26 cellular contexts compared by ENCODE assay signal in genomic region chr1:43292151-43292550, GRCh38. TPM values are rescaled to one million over a fixed set of nuclear protein-coding genes. Genes with fewer than 3 reads are reported as not detected.
"Had no signal": no experiment of that assay in that cellular context is flagged by ENCODE, and none has a peak within 500 bp of the region (broad histone marks: within the 10 kb centered on the region; RNA-seq: fewer than 3 reads in every experiment).

No MANE protein-coding gene starts in this region.

- H3K4me1 Mint-ChIP-seq: naive B cell had no signal

- H3K4me3 Mint-ChIP-seq: activated naive CD4-positive, alpha-beta T cell treated with anti-CD3 and anti-CD28 coated beads for 36 hours; activated naive CD8-positive, alpha-beta T cell treated with anti-CD3 and anti-CD28 coated beads, Interleukin-2, amount 10 ng/mL, durations not matched to agents 7 days and 5 days; naive B cell; T-helper 1 cell treated with Interleukin-12 subunit alpha and Interleukin-12 subunit beta and Interleukin-4 antibody, amounts not matched to agents 30 μg/mL and 1 μg/mL, for 36 hours had no signal

- H3K27ac ChIP-seq: lower lobe of right lung, parathyroid adenoma, sigmoid colon, tibial artery had no signal

- H3K36me3 Mint-ChIP-seq: activated naive CD8-positive, alpha-beta T cell treated with anti-CD3 and anti-CD28 coated beads, Interleukin-2, amount 10 ng/mL, durations not matched to agents 7 days and 5 days; naive B cell had no signal

- H3K9me3 Mint-ChIP-seq: activated naive CD4-positive, alpha-beta T cell treated with anti-CD3 and anti-CD28 coated beads for 36 hours; activated naive CD8-positive, alpha-beta T cell treated with anti-CD3 and anti-CD28 coated beads, Interleukin-2, amount 10 ng/mL, durations not matched to agents 7 days and 5 days; naive B cell; T-helper 1 cell treated with Interleukin-12 subunit alpha and Interleukin-12 subunit beta and Interleukin-4 antibody, amounts not matched to agents 30 μg/mL and 1 μg/mL, for 36 hours had no signal

- H3K27ac Mint-ChIP-seq: activated naive CD4-positive, alpha-beta T cell treated with anti-CD3 and anti-CD28 coated beads for 36 hours; activated naive CD8-positive, alpha-beta T cell treated with anti-CD3 and anti-CD28 coated beads, Interleukin-2, amount 10 ng/mL, durations not matched to agents 7 days and 5 days; T-helper 1 cell treated with Interleukin-12 subunit alpha and Interleukin-12 subunit beta and Interleukin-4 antibody, amounts not matched to agents 30 μg/mL and 1 μg/mL, for 36 hours had no signal

- ATAC-seq: lower lobe of right lung had no signal

- DNase-seq: activated CD4-positive, alpha-beta T cell treated with anti-CD3 and anti-CD28 coated beads for 4 hours; activated CD4-positive, alpha-beta T cell treated with anti-CD3 and anti-CD28 coated beads, Interleukin-2, amount 50 U/mL, for 48 hours; activated CD4-positive, CD25-positive, alpha-beta regulatory T cell; activated naive CD4-positive, alpha-beta T cell treated with anti-CD3 and anti-CD28 coated beads for 36 hours; activated naive CD8-positive, alpha-beta T cell treated with anti-CD3 and anti-CD28 coated beads, Interleukin-2, amount 10 ng/mL, durations not matched to agents 7 days and 5 days; activated T-cell treated with anti-CD3 and anti-CD28 coated beads, Interleukin-2, amount 50 U/mL, for 48 hours; amniotic stem cell; cerebellar nuclear complex; effector CD4-positive, alpha-beta T cell; foreskin fibroblast; lower lobe of right lung; naive B cell; nucleus accumbens; sigmoid colon; stimulated activated CD4-positive, alpha-beta T cell treated with anti-CD3 and anti-CD28 coated beads, Interleukin-4, amount 100 ng/mL, for 1 hour; stimulated activated naive CD4-positive, alpha-beta T cell; tibial artery had no signal

RNA-seq across cellular contexts. Expression of gene C1orf210, which starts 6.8 kb away (rescaled TPM):
- total RNA-seq: activated CD8-positive, alpha-beta memory T cell treated with anti-CD3 and anti-CD28 coated beads for 36 hours; activated naive CD4-positive, alpha-beta T cell treated with anti-CD3 and anti-CD28 coated beads for 36 hours; activated naive CD8-positive, alpha-beta T cell treated with anti-CD3 and anti-CD28 coated beads, Interleukin-2, amount 10 ng/mL, durations not matched to agents 7 days and 5 days; fibroblast of lung; mesenteric fat pad had no signal

RNA-seq across cellular contexts. Expression of gene TIE1, which starts 8.6 kb away (rescaled TPM):
- total RNA-seq: activated naive CD4-positive, alpha-beta T cell treated with anti-CD3 and anti-CD28 coated beads for 36 hours; fibroblast of lung had no signal

RNA-seq across cellular contexts. Expression of gene TMEM125, which starts 22.4 kb away (rescaled TPM):
- total RNA-seq: activated CD8-positive, alpha-beta memory T cell treated with anti-CD3 and anti-CD28 coated beads for 36 hours; activated naive CD8-positive, alpha-beta T cell treated with anti-CD3 and anti-CD28 coated beads, Interleukin-2, amount 10 ng/mL, durations not matched to agents 7 days and 5 days; fibroblast of lung; mesenteric fat pad; sigmoid colon had no signal

RNA-seq across cellular contexts. Expression of gene MPL, which starts 45.5 kb away (rescaled TPM):
- total RNA-seq: activated CD8-positive, alpha-beta memory T cell treated with anti-CD3 and anti-CD28 coated beads for 36 hours; activated naive CD4-positive, alpha-beta T cell treated with anti-CD3 and anti-CD28 coated beads for 36 hours; activated naive CD8-positive, alpha-beta T cell treated with anti-CD3 and anti-CD28 coated beads, Interleukin-2, amount 10 ng/mL, durations not matched to agents 7 days and 5 days; bronchial epithelial cell; epithelial cell of proximal tubule; fibroblast of lung; mucosa of gallbladder; sigmoid colon; urinary bladder had no signal
